ENCODE assay signal across 5 cellular contexts in the genomic region with DNA sequence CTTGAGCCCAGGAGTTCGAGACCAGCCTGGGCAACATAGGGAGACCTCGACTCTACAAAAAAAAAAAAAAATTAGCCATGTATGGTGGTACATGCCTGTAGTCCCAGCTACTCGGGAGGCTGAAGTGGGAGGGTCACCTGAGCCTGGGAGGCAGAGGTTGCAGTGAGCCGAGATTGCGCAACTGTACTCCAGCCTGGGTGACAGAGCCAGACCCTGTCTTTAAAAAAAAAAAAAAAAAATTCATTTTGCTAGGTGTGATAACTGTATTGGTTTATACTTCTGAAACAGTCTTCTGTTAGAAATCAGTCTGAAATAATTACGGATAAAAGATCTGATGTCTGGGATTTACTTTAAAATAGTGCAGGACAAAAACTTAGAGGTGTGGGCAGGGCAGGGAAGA. TPM values are rescaled to one million over a fixed set of nuclear protein-coding genes. Genes with fewer than 3 reads are reported as not detected.
DNase-seq lines count a peak whose midpoint lies in the region; ATAC-seq and TF ChIP-seq lines count a peak whose summit lies in the region.
"Not testable (repeated sequence)": the region's sequence is repeated elsewhere in the genome, so short reads cannot be mapped to it uniquely, and the experiment has no call there.
"Had no signal": no experiment of that assay in that cellular context is flagged by ENCODE, and none has a peak within 500 bp of the region (broad histone marks: within the 10 kb centered on the region; RNA-seq: fewer than 3 reads in every experiment).

No MANE protein-coding gene starts in this region.

- not testable (repeated sequence) for H3K9me3 ChIP-seq in Caco-2; mesodermal cell (ENCODE audit: control insufficient read depth, low read length)

- H3K4me1 Mint-ChIP-seq in Caco-2 (ENCODE audit: low read depth, unreplicated experiment) (peaks cover 29% of the 10 kb centered on the region), MCF 10A (ENCODE audit: insufficient read depth, unreplicated experiment) (peaks cover 29% of the 10 kb centered on the region)
- not testable (repeated sequence) for H3K4me1 Mint-ChIP-seq in stimulated activated effector memory CD8-positive, alpha-beta T cell treated with anti-CD3 and anti-CD28 coated beads, Interleukin-12 subunit alpha, Interleukin-12 subunit beta, amount 100 ng/mL, for 72 hours

- POLR2A ChIA-PET in Caco-2 (lab: Charles Lee): interaction anchor here (0.8 kb wide), 1 partner anchor 15 kb away, joined by 3 read pairs; no protein-coding TSS in a partner anchor
- POLR2A ChIA-PET in MCF 10A (lab: Yijun Ruan, JAX): interaction anchor here (0.6 to 2.0 kb wide), 4 partner anchors 13 to 87 kb away, joined by 3 to 9 read pairs (median 4); a partner anchor contains a TSS

- not testable (repeated sequence) for H3K27me3 ChIP-seq in Caco-2 (replicated peaks; ENCODE audit: control insufficient read depth, insufficient read depth, low read length)

- H3K27ac Mint-ChIP-seq in Caco-2 (ENCODE audit: unreplicated experiment) (peak overlapping the region; percentile 91), MCF 10A (ENCODE audit: low read depth, unreplicated experiment) (peak overlapping the region; percentile 66)
- peak overlapping the region; percentile 34 for H3K27ac Mint-ChIP-seq in stimulated activated effector memory CD8-positive, alpha-beta T cell treated with anti-CD3 and anti-CD28 coated beads, Interleukin-12 subunit alpha, Interleukin-12 subunit beta, amount 100 ng/mL, for 72 hours

- intact Hi-C loops in Caco-2 (cut with micrococcal nuclease; ENCODE audit: unreplicated experiment); MCF 10A (cut with micrococcal nuclease): not testable (repeated sequence)

- not testable (repeated sequence) for H3K27me3 Mint-ChIP-seq in Caco-2 (ENCODE audit: insufficient read depth, unreplicated experiment); MCF 10A (ENCODE audit: insufficient read depth, unreplicated experiment)

- not testable (repeated sequence) for H3K9me3 Mint-ChIP-seq in Caco-2 (ENCODE audit: unreplicated experiment); MCF 10A (ENCODE audit: unreplicated experiment); stimulated activated effector memory CD8-positive, alpha-beta T cell treated with anti-CD3 and anti-CD28 coated beads, Interleukin-12 subunit alpha, Interleukin-12 subunit beta, amount 100 ng/mL, for 72 hours

- not testable (repeated sequence) for ATAC-seq in stimulated activated effector memory CD8-positive, alpha-beta T cell treated with anti-CD3 and anti-CD28 coated beads, Interleukin-12 subunit alpha, Interleukin-12 subunit beta, amount 100 ng/mL, for 72 hours

- CTCF ChIA-PET in Caco-2 (lab: Charles Lee): interaction anchor here (0.8 to 1.2 kb wide), 2 partner anchors 33 to 1035 kb away, joined by 5 to 9 read pairs; a partner anchor contains a TSS
- CTCF ChIA-PET in MCF 10A (lab: Yijun Ruan, JAX): interaction anchor here (1.1 kb wide), 1 partner anchor 10 kb away, joined by 5 read pairs; no protein-coding TSS in a partner anchor

- peak overlapping the region; percentile 78 for H3K27ac ChIP-seq in mesodermal cell (ENCODE audit: low read depth, low read length, severe bottlenecking)

- peak overlapping the region; percentile 35 for H3K4me3 Mint-ChIP-seq in Caco-2 (ENCODE audit: unreplicated experiment)
- not testable (repeated sequence) for H3K4me3 Mint-ChIP-seq in MCF 10A (ENCODE audit: unreplicated experiment); stimulated activated effector memory CD8-positive, alpha-beta T cell treated with anti-CD3 and anti-CD28 coated beads, Interleukin-12 subunit alpha, Interleukin-12 subunit beta, amount 100 ng/mL, for 72 hours

- peaks cover 22% of the 10 kb centered on the region for H3K4me1 ChIP-seq in Caco-2
- peaks cover 12% of the 10 kb centered on the region for H3K4me1 ChIP-seq in mesodermal cell (ENCODE audit: control insufficient read depth, insufficient read depth, low read length, poor library complexity, severe bottlenecking)

- not testable (repeated sequence) for DNase-seq in Caco-2; MCF 10A (ENCODE audit: unreplicated experiment); stimulated activated effector memory CD8-positive, alpha-beta T cell treated with anti-CD3 and anti-CD28 coated beads, Interleukin-12 subunit alpha, Interleukin-12 subunit beta, amount 100 ng/mL, for 72 hours (ENCODE audit: low spot score in 2 of 2)

- peaks cover 35% of the 10 kb centered on the region for H3K36me3 Mint-ChIP-seq in Caco-2 (ENCODE audit: insufficient read depth, unreplicated experiment)
- H3K36me3 Mint-ChIP-seq in MCF 10A (ENCODE audit: insufficient read depth, unreplicated experiment): not testable (repeated sequence)
- H3K36me3 Mint-ChIP-seq in stimulated activated effector memory CD8-positive, alpha-beta T cell treated with anti-CD3 and anti-CD28 coated beads, Interleukin-12 subunit alpha, Interleukin-12 subunit beta, amount 100 ng/mL, for 72 hours: peaks cover 11% of the 10 kb centered on the region

- not testable (repeated sequence) for H3K4me3 ChIP-seq in Caco-2 (ENCODE audit: low read depth, low read length); mesodermal cell (ENCODE audit: extremely low read depth, insufficient read depth, low read length, poor library complexity, severe bottlenecking)

- not testable (repeated sequence) for H3K36me3 ChIP-seq in Caco-2 (ENCODE audit: control insufficient read depth, insufficient read depth, low read length); mesodermal cell (ENCODE audit: control insufficient read depth, insufficient read depth, low read length)

- 91 to 93% methylated on average over 2 to 4 of the region's 6 CpGs for WGBS in mesodermal cell (ENCODE audit: insufficient coverage in 2 of 2), 2 experiments

- not testable (repeated sequence) for TF ChIP-seq CTCF in Caco-2 (IDR thresholded peaks at IDR 0.05; ENCODE audit: insufficient read depth in 1 of 2, low read depth in 1 of 2, low read length in 1 of 2, severe bottlenecking in 1 of 2, unreplicated experiment in 1 of 2); MCF 10A (IDR thresholded peaks at IDR 0.05; ENCODE audit: unreplicated experiment)

- BruUV-seq in Caco-2 (replicated peaks; lab: Mats Ljungman, UMichigan); MCF 10A (replicated peaks; lab: Mats Ljungman, UMichigan): not testable (repeated sequence)

RNA-seq across cellular contexts. Expression of a gene that starts 8.4 kb away (rescaled TPM):
- total RNA-seq in Caco-2 (2022): 1.7 and 2.2 TPM in 2 replicates
- 1.2 and 2.3 TPM in 2 replicates for total RNA-seq in MCF 10A (2022)
- polyA plus RNA-seq in mesodermal cell (2013, experiment 1 of 2): 64.8 TPM
- polyA plus RNA-seq in mesodermal cell (2013, experiment 2 of 2): 53.5 TPM

RNA-seq across cellular contexts. Expression of a gene that starts 13.0 kb away (rescaled TPM):
- 7.6 and 8.8 TPM in 2 replicates for total RNA-seq in Caco-2 (2022)
- total RNA-seq in MCF 10A (2022): 4.0 and 4.7 TPM in 2 replicates
- 5.6 TPM for polyA plus RNA-seq in mesodermal cell (2013, experiment 1 of 2)
- 6.3 TPM for polyA plus RNA-seq in mesodermal cell (2013, experiment 2 of 2)

RNA-seq across cellular contexts. Expression of a gene that starts 13.6 kb away (rescaled TPM):
- total RNA-seq in Caco-2 (2022): 30.6 and 32.9 TPM in 2 replicates
- 5.2 and 6.2 TPM in 2 replicates for total RNA-seq in MCF 10A (2022)
- 11.8 TPM for polyA plus RNA-seq in mesodermal cell (2013, experiment 1 of 2)
- polyA plus RNA-seq in mesodermal cell (2013, experiment 2 of 2): 10.0 TPM

RNA-seq across cellular contexts. Expression of a gene that starts 27.1 kb away (rescaled TPM):
- total RNA-seq in Caco-2 (2022) (29.4 and 30.8 TPM in 2 replicates), MCF 10A (2022) (16.5 and 20.9 TPM in 2 replicates)
- polyA plus RNA-seq in mesodermal cell (2013, experiment 1 of 2): 19.7 TPM
- polyA plus RNA-seq in mesodermal cell (2013, experiment 2 of 2): 19.8 TPM

RNA-seq across cellular contexts. Expression of a gene that starts 32.5 kb away (rescaled TPM):
- total RNA-seq in Caco-2 (2022) (42.5 and 48.5 TPM in 2 replicates), MCF 10A (2022) (0.14 and 0.91 TPM in 2 replicates)
- 1.00 TPM for polyA plus RNA-seq in mesodermal cell (2013, experiment 1 of 2)
- polyA plus RNA-seq in mesodermal cell (2013, experiment 2 of 2): 0.66 TPM
- total RNA-seq: myocyte had no signal

Comparison
In these comparisons a context has a peak if more than half of its experiments do, and no peak if none do; other contexts are left out.
1. H3K27ac Mint-ChIP-seq: peak in every context shown above with its lines; median percentile 91 in Caco-2; 66 in MCF 10A; 34 in stimulated activated effector memory CD8-positive, alpha-beta T cell treated with anti-CD3 and anti-CD28 coated beads, Interleukin-12 subunit alpha, Interleukin-12 subunit beta, amount 100 ng/mL, for 72 hours.